14 cellular contexts compared by ENCODE assay signal in genomic region chr11:45168366-45169130, GRCh38.
"Had no signal": no experiment of that assay in that cellular context is flagged by ENCODE, and none has a peak within 500 bp of the region (broad histone marks: within the 10 kb centered on the region; RNA-seq: fewer than 3 reads in every experiment).

No MANE protein-coding gene starts in this region.

- DNase-seq: cortex of kidney; dorsolateral prefrontal cortex; effector CD8-positive, alpha-beta T cell; heart right ventricle; hypothalamus; immature natural killer cell; mammary epithelial cell; mucosa of descending colon; posterior cingulate gyrus; stimulated activated CD4-positive, alpha-beta T cell treated with anti-CD3 and anti-CD28 coated beads, Interleukin-4, amount 100 ng/mL, for 1 hour; stimulated activated CD8-positive, alpha-beta memory T cell treated with anti-CD3 and anti-CD28 coated beads, Interleukin-4, amount 100 ng/mL, for 48 hours had no signal

- H3K27me3 ChIP-seq: dorsolateral prefrontal cortex, heart right ventricle, neutrophil, tibial nerve had no signal

- H3K4me3 ChIP-seq: dorsolateral prefrontal cortex, heart right ventricle, mucosa of descending colon, smooth muscle cell, tibial nerve had no signal

- H3K9me3 ChIP-seq: heart right ventricle, mucosa of descending colon, neutrophil, tibial nerve had no signal

- H3K36me3 ChIP-seq: heart right ventricle, neutrophil, tibial nerve had no signal

- H3K27ac ChIP-seq: neutrophil, tibial nerve had no signal
